Comparison of ENCODE assay signal across 9 cellular contexts in the genomic region with DNA sequence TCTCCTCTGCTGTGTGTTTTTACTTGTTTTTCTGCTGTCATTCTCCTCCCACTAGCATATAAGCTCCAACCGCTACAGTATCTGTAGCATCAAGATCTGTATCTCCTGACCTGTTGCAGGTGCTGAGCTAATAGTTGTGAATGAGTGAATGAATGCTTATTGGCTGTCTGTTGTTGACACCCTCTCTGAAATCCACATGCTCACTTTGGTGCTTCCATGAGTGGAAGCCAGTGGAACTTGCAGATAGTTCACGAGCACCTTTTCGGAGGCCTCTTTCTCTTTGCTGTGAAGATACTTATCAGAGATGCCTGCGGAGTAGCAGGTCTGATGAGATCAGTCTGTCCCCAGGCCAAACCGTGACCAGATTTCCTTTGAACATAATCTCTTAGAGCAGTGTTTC.
"Had no signal": no experiment of that assay in that cellular context is flagged by ENCODE, and none has a peak within 500 bp of the region (broad histone marks: within the 10 kb centered on the region; RNA-seq: fewer than 3 reads in every experiment).

No MANE protein-coding gene starts in this region.

- H3K9me3 ChIP-seq: colonic mucosa, neutrophil had no signal

- ATAC-seq: foreskin keratinocyte; naive thymus-derived CD4-positive, alpha-beta T cell; sciatic nerve had no signal

- H3K36me3 ChIP-seq: colonic mucosa, neutrophil had no signal

- H3K27me3 ChIP-seq: colonic mucosa, neutrophil had no signal

- DNase-seq: colonic mucosa; dermis blood vessel endothelial cell; erythroblast; foreskin keratinocyte; naive thymus-derived CD4-positive, alpha-beta T cell; stimulated activated CD4-positive, alpha-beta T cell treated with anti-CD3 and anti-CD28 coated beads, Interleukin-2, amount 100 ng/mL, for 24 hours; stimulated activated naive CD4-positive, alpha-beta T cell had no signal

- H3K4me3 ChIP-seq: colonic mucosa had no signal

- H3K4me1 ChIP-seq: colonic mucosa, foreskin keratinocyte had no signal

- H3K27ac ChIP-seq: colonic mucosa, foreskin keratinocyte, neutrophil had no signal
